Comparison of ENCODE assay signal across 22 cellular contexts in the genomic region with DNA sequence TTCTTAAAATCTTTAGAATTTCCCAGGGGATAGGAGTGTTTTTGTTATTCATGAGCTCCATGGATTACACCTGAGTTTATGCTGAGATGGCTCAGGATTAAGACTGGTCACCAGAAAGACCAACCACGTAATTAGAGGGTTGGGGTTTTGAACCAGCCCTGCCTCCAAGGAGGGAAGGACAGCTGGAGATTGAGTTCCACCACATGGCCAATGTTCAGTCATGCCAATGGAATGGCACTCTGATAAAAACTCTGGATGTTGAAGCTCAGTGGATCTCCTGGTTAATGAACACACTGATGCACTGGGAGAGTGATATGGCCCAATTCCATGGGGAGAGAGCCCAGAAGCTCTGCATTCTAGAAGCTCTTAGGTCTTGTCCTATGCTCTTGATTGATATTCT. TPM values are rescaled to one million over a fixed set of nuclear protein-coding genes. Genes with fewer than 3 reads are reported as not detected.
A peak's percentile ranks its signal among the peaks of the same experiment; 100 is the strongest.
DNase-seq lines count a peak whose midpoint lies in the region; ATAC-seq, FAIRE-seq and TF ChIP-seq lines count a peak whose summit lies in the region.
"Had no signal": no experiment of that assay in that cellular context is flagged by ENCODE, and none has a peak within 500 bp of the region (broad histone marks: within the 10 kb centered on the region; RNA-seq: fewer than 3 reads in every experiment).

No MANE protein-coding gene starts in this region.

- H3K27ac Mint-ChIP-seq in CD8-positive, alpha-beta memory T cell: no peak overlapping the region
- H3K27ac Mint-ChIP-seq: CD4-positive, alpha-beta memory T cell; HFFc6 had no signal

- H3K9ac ChIP-seq in HepG2 (ENCODE audit: insufficient read depth, low read depth, low read length): no peak overlapping the region
- H3K9ac ChIP-seq: BLaER1 treated with 17β-estradiol and CSF1 and Interleukin-3, amounts not matched to agents 10 nM and 100 nM; SK-N-SH had no signal

- H3K9me3 ChIP-seq in HepG2 (ENCODE audit: low read length) (no peaks in the 10 kb centered on the region), gastrocnemius medialis (no peaks in the 10 kb centered on the region), OCI-LY7 (ENCODE audit: low read length) (no peaks in the 10 kb centered on the region)
- no peaks in the 10 kb centered on the region for H3K9me3 ChIP-seq in CD8-positive, alpha-beta memory T cell (ENCODE audit: low read length)
- H3K9me3 ChIP-seq: BLaER1 treated with 17β-estradiol and CSF1 and Interleukin-3, amounts not matched to agents 10 nM and 100 nM; SK-N-SH had no signal

- H3K9me2 ChIP-seq in OCI-LY7 (ENCODE audit: insufficient read depth, low read length): no peaks in the 10 kb centered on the region
- H3K9me2 ChIP-seq: SK-N-SH had no signal

- TF ChIP-seq EP300 in HepG2 (IDR thresholded peaks at IDR 0.05; ENCODE audit: low read depth in 2 of 2, low read length in 2 of 2) (no peak), HepG2 (CRISPR knock-in tag; IDR thresholded peaks at IDR 0.05; ENCODE audit: borderline replicate concordance) (no peak)

- no peak overlapping the region for H2AFZ ChIP-seq in HepG2 (ENCODE audit: low read length)
- H2AFZ ChIP-seq in OCI-LY7 (ENCODE audit: low read length): no peak overlapping the region

- no peak for TF ChIP-seq POLR2A in HepG2 (IDR thresholded peaks at IDR 0.05; ENCODE audit: insufficient read depth in 1 of 2, low read depth in 2 of 2, low read length in 2 of 2)
- TF ChIP-seq POLR2A in gastrocnemius medialis (IDR thresholded peaks at IDR 0.05): no peak

- H3K4me3 Mint-ChIP-seq in CD8-positive, alpha-beta memory T cell: no peak overlapping the region
- H3K4me3 Mint-ChIP-seq: CD4-positive, alpha-beta memory T cell; HFFc6 had no signal

- no peak for FAIRE-seq in HepG2 (lab: Jason Lieb, UNC)

- WGBS in HepG2 (ENCODE audit: low lambda C conversion rate): 69% methylated on average over 1 of the region's 1 CpG

- peaks cover 0 to 32% of the 10 kb centered on the region in 2 experiments; a peak in 3 of 5 replicates for H3K27me3 ChIP-seq in HepG2 (ENCODE audit: control insufficient read depth in 1 of 2, insufficient read depth in 2 of 2, low read length in 2 of 2)
- H3K27me3 ChIP-seq in gastrocnemius medialis: no peaks in the 10 kb centered on the region
- H3K27me3 ChIP-seq in CD8-positive, alpha-beta memory T cell (ENCODE audit: insufficient read depth, low read length, poor library complexity, severe bottlenecking): no peaks in the 10 kb centered on the region
- H3K27me3 ChIP-seq: BLaER1 treated with 17β-estradiol and CSF1 and Interleukin-3, amounts not matched to agents 10 nM and 100 nM had no signal

- H3K36me3 ChIP-seq in HepG2 (replicated peaks in 1 of 2; ENCODE audit: control insufficient read depth in 1 of 2, insufficient read depth in 2 of 2, low read length in 2 of 2) (no peaks in the 10 kb centered on the region), gastrocnemius medialis (no peaks in the 10 kb centered on the region), OCI-LY7 (ENCODE audit: insufficient read depth, low read length) (no peaks in the 10 kb centered on the region)
- no peaks in the 10 kb centered on the region for H3K36me3 ChIP-seq in CD8-positive, alpha-beta memory T cell (ENCODE audit: insufficient read depth, low read length)
- H3K36me3 ChIP-seq: BLaER1 treated with 17β-estradiol and CSF1 and Interleukin-3, amounts not matched to agents 10 nM and 100 nM had no signal

- peaks cover 80% of the 10 kb centered on the region for H3K4me1 ChIP-seq in HepG2 (ENCODE audit: insufficient read depth, low read length)
- peaks cover 22 to 31% of the 10 kb centered on the region in 2 donors for H3K4me1 ChIP-seq in gastrocnemius medialis
- no peaks in the 10 kb centered on the region for H3K4me1 ChIP-seq in CD8-positive, alpha-beta memory T cell (ENCODE audit: insufficient read depth, low read length)
- H3K4me1 ChIP-seq in OCI-LY7 (ENCODE audit: insufficient read depth, low read length, poor library complexity, severe bottlenecking): no peaks in the 10 kb centered on the region

- no peak overlapping the region for H3K27ac ChIP-seq in HepG2 (ENCODE audit: extremely low read length, insufficient read depth, low read length)
- H3K27ac ChIP-seq in gastrocnemius medialis: peak overlapping the region; percentile 61 to 81 (median 72)
- H3K27ac ChIP-seq in CD8-positive, alpha-beta memory T cell (ENCODE audit: low read depth, low read length): no peak overlapping the region
- H3K27ac ChIP-seq in OCI-LY7 (ENCODE audit: low read depth, low read length, poor library complexity, severe bottlenecking): no peak overlapping the region
- H3K27ac ChIP-seq: BLaER1 treated with 17β-estradiol and CSF1 and Interleukin-3, amounts not matched to agents 10 nM and 100 nM; RWPE1 had no signal

- in situ Hi-C loops in HepG2 (cut with HindIII; ENCODE audit: extremely low pct_ligation_motif_present, low pct_unique_long_range_greater_than_20kb) (no loop called here), gastrocnemius medialis (cut with MboI; ENCODE audit: low sequenced_read_pairs in 4 of 4) (loop anchor here in 1 of 4 donors (25.0 kb wide), 2 partner anchors 441 to 966 kb away; no protein-coding TSS in a partner anchor)

- peaks cover 0 to 6% (median 0%) of the 10 kb centered on the region in 5 donors for H3K9me3 Mint-ChIP-seq in CD8-positive, alpha-beta memory T cell
- H3K9me3 Mint-ChIP-seq: CD4-positive, alpha-beta memory T cell had no signal

- POLR2A ChIA-PET in HepG2 (lab: Yijun Ruan, JAX): interaction anchor here (1.2 kb wide), 1 partner anchor 42 kb away, joined by 4 read pairs; a partner anchor contains a TSS
- POLR2A ChIA-PET in CD8-positive, alpha-beta memory T cell (lab: Charles Lee): no interaction called here
- POLR2A ChIA-PET in OCI-LY7 (lab: Charles Lee): interaction anchor here (0.5 to 0.9 kb wide), 2 partner anchors 20 to 22 kb away, joined by 3 to 6 read pairs; no protein-coding TSS in a partner anchor

- no peak for TF ChIP-seq RAD21 in HepG2 (CRISPR knock-in tag; IDR thresholded peaks at IDR 0.05)

- CTCF ChIA-PET in HepG2 (lab: Yijun Ruan, JAX; ENCODE audit: low intra/inter-chr PET ratio, low total read pairs) (interaction anchor here (1.8 kb wide), 1 partner anchor 19 kb away, joined by 4 read pairs; no protein-coding TSS in a partner anchor), OCI-LY7 (lab: Charles Lee; ENCODE audit: unreplicated experiment) (no interaction called here)
- CTCF ChIA-PET in CD8-positive, alpha-beta memory T cell (lab: Charles Lee): no interaction called here

- TF ChIP-seq CTCF in HepG2 (CRISPR knock-in tag; IDR thresholded peaks at IDR 0.05): no peak
- TF ChIP-seq CTCF in gastrocnemius medialis (IDR thresholded peaks at IDR 0.05 in 4 of 5, conservative IDR thresholded peaks at IDR 0.05 in 1 of 5): no peak
- TF ChIP-seq CTCF in OCI-LY7 (conservative IDR thresholded peaks at IDR 0.05; ENCODE audit: low read length): no peak

- ATAC-seq in HepG2 (no peak), gastrocnemius medialis (peak; percentile 42 to 61)

- peak; percentile 13 for DNase-seq in activated effector memory CD4-positive, alpha-beta T cell treated with anti-CD3 and anti-CD28 coated beads, Interleukin-2, amount 50 U/mL, for 16 hours
- no peak for DNase-seq in activated effector memory CD4-positive, alpha-beta T cell treated with Interleukin-2 at 50 U/mL for 16 hours
- DNase-seq in LHCN-M2 (ENCODE audit: low read depth): peak; percentile 58
- no peak for DNase-seq in HepG2 (ENCODE audit: low spot score)
- no peak for DNase-seq in gastrocnemius medialis
- no peak for DNase-seq in CD8-positive, alpha-beta memory T cell
- no peak for DNase-seq in OCI-LY7 (ENCODE audit: low spot score)
- no peak for DNase-seq in head of caudate nucleus
- DNase-seq: 8988T; CD4-positive, alpha-beta memory T cell; H7; HFFc6; KBM-7; NCI-H1092 treated with DMSO at 0.1 percent for 48 hours; NCI-H1436 treated with DMSO at 0.1 percent for 48 hours; NCI-H2029; NCI-H2227 treated with DMSO at 0.1 percent for 48 hours; NCI-H748 treated with DMSO at 0.1 percent for 48 hours; SIG-M5; SK-N-SH had no signal

- peaks cover 0 to 7% of the 10 kb centered on the region in 2 donors for H3K27me3 Mint-ChIP-seq in CD8-positive, alpha-beta memory T cell
- H3K27me3 Mint-ChIP-seq: CD4-positive, alpha-beta memory T cell had no signal

- H3K4me3 ChIP-seq in HepG2 (replicated peaks in 1 of 3; ENCODE audit: insufficient read depth in 1 of 3, low read depth in 2 of 3, low read length in 3 of 3): no peak overlapping the region
- no peak overlapping the region for H3K4me3 ChIP-seq in gastrocnemius medialis
- no peak overlapping the region for H3K4me3 ChIP-seq in CD8-positive, alpha-beta memory T cell (ENCODE audit: low read length)
- no peak overlapping the region for H3K4me3 ChIP-seq in OCI-LY7 (ENCODE audit: low read depth, low read length, poor library complexity, severe bottlenecking)
- H3K4me3 ChIP-seq: BLaER1 treated with 17β-estradiol and CSF1 and Interleukin-3, amounts not matched to agents 10 nM and 100 nM had no signal

- no peaks in the 10 kb centered on the region for H4K20me1 ChIP-seq in HepG2 (ENCODE audit: insufficient read depth, low read length)
- no peaks in the 10 kb centered on the region for H4K20me1 ChIP-seq in OCI-LY7 (ENCODE audit: insufficient read depth, low read length)
- H4K20me1 ChIP-seq: BLaER1 treated with 17β-estradiol and CSF1 and Interleukin-3, amounts not matched to agents 10 nM and 100 nM had no signal

- H3K4me1 Mint-ChIP-seq in CD8-positive, alpha-beta memory T cell: peaks cover 0 to 4% (median 0%) of the 10 kb centered on the region in 3 donors

- BruUV-seq in HepG2 (replicated peaks; lab: Mats Ljungman, UMichigan) (no TSS peak), OCI-LY7 (replicated peaks; lab: Mats Ljungman, UMichigan) (no TSS peak)

- 0 out of 2 replicates have a peak overlapping the region, but pooled peaks have one; percentile 8 for H3K4me2 ChIP-seq in HepG2 (ENCODE audit: low read depth, low read length)
- H3K4me2 ChIP-seq in OCI-LY7 (ENCODE audit: low read length): no peak overlapping the region
- H3K4me2 ChIP-seq: BLaER1 treated with 17β-estradiol and CSF1 and Interleukin-3, amounts not matched to agents 10 nM and 100 nM; SK-N-SH had no signal

- H3K79me2 ChIP-seq in HepG2 (ENCODE audit: insufficient read depth, low read length) (no peaks in the 10 kb centered on the region), OCI-LY7 (ENCODE audit: insufficient read depth, low read depth, low read length) (no peaks in the 10 kb centered on the region)

- peaks cover 0 to 3% (median 0%) of the 10 kb centered on the region in 3 donors for H3K36me3 Mint-ChIP-seq in CD8-positive, alpha-beta memory T cell

- intact Hi-C loops in HepG2 (cut with micrococcal nuclease; ENCODE audit: unreplicated experiment): no loop called here
- intact Hi-C loops in gastrocnemius medialis (cut with DNase I; ENCODE audit: low total_unique reads): no loop called here
- intact Hi-C loops in OCI-LY7 (cut with micrococcal nuclease; ENCODE audit: unreplicated experiment): no loop called here
- intact Hi-C loops in head of caudate nucleus (cut with DNase I): no loop called here

RNA-seq across cellular contexts. Expression of a gene that starts 38.7 kb away (rescaled TPM):
- total RNA-seq in LHCN-M2 (2014; rRNA removed) (13.6 and 17.5 TPM in 2 replicates), HepG2 (2016; rRNA removed; fragmentation: Illumina TruSeq; extraction: Trizol) (34.6 and 40.4 TPM in 2 replicates), gastrocnemius medialis (10 to 100 TPM; 12.7 to 37.8 (median 33.5) TPM), OCI-LY7 (2022) (45.3 and 49.3 TPM in 2 replicates)
- polyA plus RNA-seq in LHCN-M2 (2012): 2.9 TPM
- 42.5 and 43.6 TPM in 2 replicates for total RNA-seq in HepG2 (2016; cell fraction: cytosol; rRNA removed; fragmentation: Illumina TruSeq; extraction: Trizol; ENCODE audit: low read depth)
- 38.0 and 42.0 TPM in 2 replicates for total RNA-seq in HepG2 (2016; cell fraction: insoluble cytoplasmic fraction; rRNA removed; fragmentation: Illumina TruSeq; extraction: Trizol)
- 38.5 and 42.3 TPM in 2 replicates for total RNA-seq in HepG2 (2016; cell fraction: membrane; rRNA removed; fragmentation: Illumina TruSeq; extraction: Trizol)
- 46.5 and 59.3 TPM in 2 replicates for total RNA-seq in HepG2 (2016; cell fraction: nucleus; rRNA removed; fragmentation: Illumina TruSeq; extraction: Trizol)
- polyA plus RNA-seq in HepG2 (2011; rRNA removed): 20.3 and 21.7 TPM in 2 replicates
- 5.8 and 7.6 TPM in 2 replicates for polyA plus RNA-seq in HepG2 (2011; cell fraction: cytosol; rRNA removed)
- polyA plus RNA-seq in HepG2 (2011; cell fraction: nucleus; rRNA removed): 21.9 and 22.6 TPM in 2 replicates
- polyA plus RNA-seq in HepG2 (2012): 8.1 and 8.3 TPM in 2 replicates
- polyA plus RNA-seq in HepG2 (2016; cell fraction: cytosol; fragmentation: Illumina TruSeq; extraction: Trizol; ENCODE audit: low read depth): 3.4 and 4.0 TPM in 2 replicates
- polyA plus RNA-seq in HepG2 (2016; cell fraction: insoluble cytoplasmic fraction; fragmentation: Illumina TruSeq; extraction: Trizol; ENCODE audit: low read depth): 16.3 and 19.3 TPM in 2 replicates
- 5.1 and 9.5 TPM in 2 replicates for polyA plus RNA-seq in HepG2 (2016; cell fraction: membrane; fragmentation: Illumina TruSeq; extraction: Trizol; ENCODE audit: low read depth)
- 17.2 and 24.4 TPM in 2 replicates for polyA plus RNA-seq in HepG2 (2016; cell fraction: nucleus; fragmentation: Illumina TruSeq; extraction: Trizol; ENCODE audit: insufficient read depth, low read depth)
- polyA minus RNA-seq in HepG2 (2011; rRNA and poly(A)+ RNA removed; ENCODE audit: low replicate concordance): 60.8 and 71.6 TPM in 2 replicates
- 27.8 and 28.0 TPM in 2 replicates for polyA minus RNA-seq in HepG2 (2011; cell fraction: cytosol; rRNA and poly(A)+ RNA removed)
- polyA minus RNA-seq in HepG2 (2011; cell fraction: nucleus; rRNA and poly(A)+ RNA removed): 139 and 141 TPM in 2 replicates
- 10 to 100 TPM; 29.0 to 34.2 TPM for total RNA-seq in CD8-positive, alpha-beta memory T cell
- 161 TPM for polyA plus RNA-seq in CD8-positive, alpha-beta memory T cell
- 29.8 and 50.6 TPM in 2 replicates for total RNA-seq in OCI-LY7 (2014; rRNA removed; shearing (Covaris generic))

RNA-seq across cellular contexts. Expression of a gene that starts 42.0 kb away (rescaled TPM):
- total RNA-seq in LHCN-M2 (2014; rRNA removed) (17.1 and 18.8 TPM in 2 replicates), HepG2 (2016; rRNA removed; fragmentation: Illumina TruSeq; extraction: Trizol) (44.7 and 47.9 TPM in 2 replicates), gastrocnemius medialis (10 to 100 TPM in 1 of 4 donors, 1 to 10 TPM in 3; 5.1 to 13.4 (median 7.6) TPM), OCI-LY7 (2022) (24.2 and 28.8 TPM in 2 replicates)
- polyA plus RNA-seq in LHCN-M2 (2012): 8.8 TPM
- total RNA-seq in HepG2 (2016; cell fraction: cytosol; rRNA removed; fragmentation: Illumina TruSeq; extraction: Trizol; ENCODE audit: low read depth): 15.4 and 16.3 TPM in 2 replicates
- total RNA-seq in HepG2 (2016; cell fraction: insoluble cytoplasmic fraction; rRNA removed; fragmentation: Illumina TruSeq; extraction: Trizol): 47.5 and 49.2 TPM in 2 replicates
- total RNA-seq in HepG2 (2016; cell fraction: membrane; rRNA removed; fragmentation: Illumina TruSeq; extraction: Trizol): 27.3 and 32.1 TPM in 2 replicates
- 26.1 and 27.7 TPM in 2 replicates for total RNA-seq in HepG2 (2016; cell fraction: nucleus; rRNA removed; fragmentation: Illumina TruSeq; extraction: Trizol)
- polyA plus RNA-seq in HepG2 (2011; rRNA removed): 34.7 and 46.6 TPM in 2 replicates
- 34.2 and 43.3 TPM in 2 replicates for polyA plus RNA-seq in HepG2 (2011; cell fraction: cytosol; rRNA removed)
- polyA plus RNA-seq in HepG2 (2011; cell fraction: nucleus; rRNA removed): 46.4 and 51.6 TPM in 2 replicates
- polyA plus RNA-seq in HepG2 (2012): 20.5 and 32.1 TPM in 2 replicates
- 12.8 and 13.4 TPM in 2 replicates for polyA plus RNA-seq in HepG2 (2016; cell fraction: cytosol; fragmentation: Illumina TruSeq; extraction: Trizol; ENCODE audit: low read depth)
- polyA plus RNA-seq in HepG2 (2016; cell fraction: insoluble cytoplasmic fraction; fragmentation: Illumina TruSeq; extraction: Trizol; ENCODE audit: low read depth): 62.8 and 62.9 TPM in 2 replicates
- 19.9 and 21.6 TPM in 2 replicates for polyA plus RNA-seq in HepG2 (2016; cell fraction: membrane; fragmentation: Illumina TruSeq; extraction: Trizol; ENCODE audit: low read depth)
- polyA plus RNA-seq in HepG2 (2016; cell fraction: nucleus; fragmentation: Illumina TruSeq; extraction: Trizol; ENCODE audit: insufficient read depth, low read depth): 41.1 and 43.7 TPM in 2 replicates
- 22.7 and 58.5 TPM in 2 replicates for polyA minus RNA-seq in HepG2 (2011; rRNA and poly(A)+ RNA removed; ENCODE audit: low replicate concordance)
- polyA minus RNA-seq in HepG2 (2011; cell fraction: cytosol; rRNA and poly(A)+ RNA removed): 13.8 and 15.2 TPM in 2 replicates
- polyA minus RNA-seq in HepG2 (2011; cell fraction: nucleus; rRNA and poly(A)+ RNA removed): 49.2 and 53.5 TPM in 2 replicates
- 10 to 100 TPM; 16.1 to 17.1 TPM for total RNA-seq in CD8-positive, alpha-beta memory T cell
- polyA plus RNA-seq in CD8-positive, alpha-beta memory T cell: 9.8 TPM
- total RNA-seq in OCI-LY7 (2014; rRNA removed; shearing (Covaris generic)): 31.8 and 36.7 TPM in 2 replicates

Comparison
In these comparisons a context has a peak if more than half of its experiments do, and no peak if none do; other contexts are left out.
1. DNase-seq: peak in activated effector memory CD4-positive, alpha-beta T cell treated with anti-CD3 and anti-CD28 coated beads, Interleukin-2, amount 50 U/mL, for 16 hours (single experiment) and LHCN-M2 (single experiment); none in activated effector memory CD4-positive, alpha-beta T cell treated with Interleukin-2 at 50 U/mL for 16 hours (single experiment), HepG2 (single experiment), gastrocnemius medialis (0 of 2), CD8-positive, alpha-beta memory T cell (0 of 5), OCI-LY7 (single experiment) and head of caudate nucleus (0 of 42).
2. H3K27ac ChIP-seq: peak in gastrocnemius medialis (4 of 4); none in HepG2 (single experiment), CD8-positive, alpha-beta memory T cell (single experiment) and OCI-LY7 (single experiment).